8 cellular contexts compared by ENCODE assay signal in the genomic region with DNA sequence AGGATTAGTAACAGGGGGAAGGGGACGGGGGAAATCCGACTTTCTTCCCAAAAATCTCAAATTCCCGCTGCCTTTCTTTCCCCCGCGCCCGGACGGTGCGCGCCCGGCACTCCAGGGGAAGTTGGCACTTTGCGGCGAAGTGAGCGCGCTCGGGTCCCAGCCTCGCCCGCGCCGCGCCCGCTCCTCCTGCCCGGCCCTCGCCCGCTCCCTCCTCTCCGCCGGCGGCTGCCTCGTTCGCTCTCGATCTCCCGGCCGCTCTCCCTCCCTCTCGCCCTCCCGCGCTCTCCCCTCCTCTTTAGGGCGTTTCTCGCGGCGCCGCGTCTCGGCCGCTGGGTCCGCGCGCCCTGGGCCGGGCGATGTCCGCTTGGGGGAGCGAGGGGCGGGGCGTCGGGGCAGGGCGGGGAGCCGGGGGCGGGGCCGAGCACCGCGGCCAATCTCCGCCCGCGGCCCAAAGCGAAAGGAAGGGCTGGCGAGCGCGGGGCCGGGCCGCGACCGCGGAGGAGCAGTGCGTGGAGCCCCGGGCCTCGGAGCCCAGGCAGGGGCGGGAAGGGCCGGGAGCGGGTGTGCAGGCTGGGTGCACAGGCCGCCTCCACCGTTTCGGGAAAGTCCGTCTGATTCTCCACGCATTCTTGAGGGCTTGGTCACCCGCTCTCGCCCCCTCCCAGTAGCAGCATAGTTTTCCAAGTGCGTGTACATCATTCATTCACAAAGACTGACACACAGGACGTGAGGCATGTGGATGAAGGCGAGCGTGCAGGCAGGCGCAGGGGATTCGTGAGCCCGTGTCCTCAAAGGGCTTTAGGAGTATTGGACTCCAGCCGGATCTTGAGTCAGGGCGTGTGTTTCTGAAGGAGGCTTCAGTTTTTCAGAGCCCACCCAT.
DNase-seq lines count a peak whose midpoint lies in the region; FAIRE-seq lines count a peak whose summit lies in the region.

No MANE protein-coding gene starts in this region.

- H3K79me2 ChIP-seq in GM23248 (ENCODE audit: insufficient read depth) (peaks cover 47% of the 10 kb centered on the region), Karpas-422 (ENCODE audit: low read length) (peaks cover 48% of the 10 kb centered on the region)

- in situ Hi-C loops in GM23248 (cut with MboI), result loop anchor here (25.0 kb wide), 1 partner anchor 485 kb away; no protein-coding TSS in a partner anchor

- H2AFZ ChIP-seq in GM23248 (no peak overlapping the region), Karpas-422 (ENCODE audit: low read length) (no peak overlapping the region), neuron (ENCODE audit: low read depth, low read length) (peak overlapping the region; percentile 78)

- H4K20me1 ChIP-seq in GM23248 (ENCODE audit: insufficient read depth) (peaks cover 15% of the 10 kb centered on the region; the same call in 1 of the 2 replicates), Karpas-422 (ENCODE audit: insufficient read depth, low read depth, low read length) (peaks cover 19% of the 10 kb centered on the region)

- H3K9ac ChIP-seq in GM23248, result peak overlapping the region; percentile 100
- H3K9ac ChIP-seq in Karpas-422 (ENCODE audit: low read length), result peak overlapping the region; percentile 96
- peak overlapping the region; percentile 90 to 93 for H3K9ac ChIP-seq in stomach smooth muscle (ENCODE audit: low read length in 2 of 2)

- H3K36me3 ChIP-seq in GM23248 (ENCODE audit: low read depth) (0 out of 2 replicates have a peak, but pooled peaks cover 7% of the 10 kb centered on the region), Karpas-422 (ENCODE audit: insufficient read depth, low read length) (peaks cover 20% of the 10 kb centered on the region), neuron (ENCODE audit: insufficient read depth, low read length) (no peaks in the 10 kb centered on the region), stomach smooth muscle (ENCODE audit: control insufficient read depth in 2 of 2, insufficient read depth in 2 of 2, low read length in 2 of 2) (no peaks in the 10 kb centered on the region)

- no peak for FAIRE-seq in frontal cortex (lab: Jason Lieb, UNC)

- peak; percentile 100 for DNase-seq in EL
- DNase-seq in GM23248, result peak; percentile 99
- peak; percentile 92 for DNase-seq in Karpas-422
- peak; percentile 70 for DNase-seq in SHP77 treated with DMSO at 0.1 percent for 48 hours (lab: John Stamatoyannopoulos, UW)
- peak; percentile 68 to 86 (median 76) for DNase-seq in activated naive CD4-positive, alpha-beta T cell (lab: John Stamatoyannopoulos, UW)
- peak; percentile 91 to 94 for DNase-seq in frontal cortex (ENCODE audit: low spot score in 2 of 2)

- H3K27ac ChIP-seq in GM23248 (peak overlapping the region; percentile 99), Karpas-422 (ENCODE audit: low read length) (peak overlapping the region; percentile 96), stomach smooth muscle (ENCODE audit: low read length) (peak overlapping the region; percentile 83)

- H3F3A ChIP-seq in GM23248 (ENCODE audit: insufficient read depth), result peaks cover 58% of the 10 kb centered on the region

- WGBS in GM23248 (ENCODE audit: low coverage in 1 of 2, low lambda C conversion rate in 2 of 2, missing lambda C conversion rate in 2 of 2), 2 experiments, result 1 to 2% methylated on average over 17 to 93 of the region's 93 CpGs

- H3K9me2 ChIP-seq in GM23248 (ENCODE audit: insufficient read depth) (no peaks in the 10 kb centered on the region), Karpas-422 (replicated peaks; ENCODE audit: insufficient read depth, low read length) (no peaks in the 10 kb centered on the region)

- H3K4me2 ChIP-seq in GM23248 (ENCODE audit: unreplicated experiment) (peak overlapping the region; percentile 92), Karpas-422 (ENCODE audit: low read depth, low read length, poor library complexity, severe bottlenecking) (peak overlapping the region; percentile 82)

- H3K9me3 ChIP-seq in GM23248 (ENCODE audit: low read depth) (no peaks in the 10 kb centered on the region), Karpas-422 (ENCODE audit: low read length) (no peaks in the 10 kb centered on the region), neuron (ENCODE audit: low read length) (no peaks in the 10 kb centered on the region), stomach smooth muscle (ENCODE audit: control insufficient read depth in 2 of 2, low read length in 2 of 2) (no peaks in the 10 kb centered on the region)

- H3K27me3 ChIP-seq in GM23248 (replicated peaks; ENCODE audit: insufficient read depth) (no peaks in the 10 kb centered on the region), Karpas-422 (ENCODE audit: low read length) (no peaks in the 10 kb centered on the region), neuron (ENCODE audit: insufficient read depth, low read length) (peaks cover 5% of the 10 kb centered on the region), stomach smooth muscle (ENCODE audit: control insufficient read depth in 1 of 2, insufficient read depth in 2 of 2, low read length in 2 of 2) (no peaks in the 10 kb centered on the region)

- H3K4me1 ChIP-seq in GM23248 (ENCODE audit: insufficient read depth) (peaks cover 46% of the 10 kb centered on the region), Karpas-422 (ENCODE audit: low read length) (peaks cover 50% of the 10 kb centered on the region), neuron (ENCODE audit: insufficient read depth, low read length) (peaks cover 24% of the 10 kb centered on the region), stomach smooth muscle (ENCODE audit: control insufficient read depth, insufficient read depth, low read length) (peaks cover 17% of the 10 kb centered on the region)

- H3K4me3 ChIP-seq in GM23248, result peak overlapping the region; percentile 99
- H3K4me3 ChIP-seq in Karpas-422 (ENCODE audit: low read length), result peak overlapping the region; percentile 93
- peak overlapping the region; percentile 61 for H3K4me3 ChIP-seq in neuron (ENCODE audit: low read length)
- peak overlapping the region; percentile 79 to 85 for H3K4me3 ChIP-seq in stomach smooth muscle (ENCODE audit: low read length in 2 of 2)

Comparison
In these comparisons a context has a peak if more than half of its experiments do, and no peak if none do; other contexts are left out.
1. Peak in every context shown above with its lines: DNase-seq, H3K4me3 ChIP-seq and H3K27ac ChIP-seq.